In the genomic region with DNA sequence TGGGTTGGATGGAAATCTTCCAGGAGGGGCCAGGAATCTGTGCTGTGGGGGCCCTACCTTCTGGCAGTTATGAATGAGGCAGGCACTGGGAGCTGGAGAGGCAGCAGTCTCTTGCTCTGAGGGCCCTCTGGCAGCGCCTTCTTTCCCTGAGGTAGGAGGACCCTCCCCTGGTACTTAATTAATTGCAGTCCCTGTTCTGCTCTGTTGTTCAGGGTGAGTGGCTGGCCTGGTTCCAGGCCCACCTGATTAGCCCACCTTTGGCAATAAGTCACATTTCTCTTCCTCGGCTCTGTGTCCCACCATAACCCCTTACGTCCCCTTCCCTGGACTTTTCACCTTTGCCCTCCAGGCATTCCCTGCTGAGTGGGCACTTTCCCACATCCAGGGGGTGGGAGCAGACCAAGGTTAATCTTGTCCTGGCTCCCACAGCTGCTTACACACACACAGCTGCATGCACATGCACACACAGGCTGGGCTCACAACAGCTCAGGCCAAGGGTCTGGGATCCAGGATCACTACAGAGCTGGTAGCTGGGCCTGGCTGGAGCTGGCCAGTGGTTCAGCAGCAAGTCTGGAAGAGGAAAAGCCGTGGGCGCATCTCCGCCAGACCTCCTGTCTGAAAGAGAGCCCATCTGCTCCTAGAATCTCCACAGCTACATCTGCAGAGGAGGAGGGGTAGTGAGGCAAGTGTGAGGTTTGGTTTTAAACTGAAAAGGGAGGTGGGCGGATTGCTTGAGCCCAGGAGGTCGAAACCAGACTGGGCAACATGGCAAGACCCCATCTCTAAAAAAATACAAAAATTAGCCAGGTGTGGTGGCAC, we compare ENCODE assay signal across 1 cellular context.
TF ChIP-seq lines count a peak whose summit lies in the region.

No MANE protein-coding gene starts in this region.

TF ChIP-seq in GM23338, 12 proteins besides CTCF, POLR2A, EP300 and RAD21 (continued from another document):
- TF ChIP-seq, protein P1, sequence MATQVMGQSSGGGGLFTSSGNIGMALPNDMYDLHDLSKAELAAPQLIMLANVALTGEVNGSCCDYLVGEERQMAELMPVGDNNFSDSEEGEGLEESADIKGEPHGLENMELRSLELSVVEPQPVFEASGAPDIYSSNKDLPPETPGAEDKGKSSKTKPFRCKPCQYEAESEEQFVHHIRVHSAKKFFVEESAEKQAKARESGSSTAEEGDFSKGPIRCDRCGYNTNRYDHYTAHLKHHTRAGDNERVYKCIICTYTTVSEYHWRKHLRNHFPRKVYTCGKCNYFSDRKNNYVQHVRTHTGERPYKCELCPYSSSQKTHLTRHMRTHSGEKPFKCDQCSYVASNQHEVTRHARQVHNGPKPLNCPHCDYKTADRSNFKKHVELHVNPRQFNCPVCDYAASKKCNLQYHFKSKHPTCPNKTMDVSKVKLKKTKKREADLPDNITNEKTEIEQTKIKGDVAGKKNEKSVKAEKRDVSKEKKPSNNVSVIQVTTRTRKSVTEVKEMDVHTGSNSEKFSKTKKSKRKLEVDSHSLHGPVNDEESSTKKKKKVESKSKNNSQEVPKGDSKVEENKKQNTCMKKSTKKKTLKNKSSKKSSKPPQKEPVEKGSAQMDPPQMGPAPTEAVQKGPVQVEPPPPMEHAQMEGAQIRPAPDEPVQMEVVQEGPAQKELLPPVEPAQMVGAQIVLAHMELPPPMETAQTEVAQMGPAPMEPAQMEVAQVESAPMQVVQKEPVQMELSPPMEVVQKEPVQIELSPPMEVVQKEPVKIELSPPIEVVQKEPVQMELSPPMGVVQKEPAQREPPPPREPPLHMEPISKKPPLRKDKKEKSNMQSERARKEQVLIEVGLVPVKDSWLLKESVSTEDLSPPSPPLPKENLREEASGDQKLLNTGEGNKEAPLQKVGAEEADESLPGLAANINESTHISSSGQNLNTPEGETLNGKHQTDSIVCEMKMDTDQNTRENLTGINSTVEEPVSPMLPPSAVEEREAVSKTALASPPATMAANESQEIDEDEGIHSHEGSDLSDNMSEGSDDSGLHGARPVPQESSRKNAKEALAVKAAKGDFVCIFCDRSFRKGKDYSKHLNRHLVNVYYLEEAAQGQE (IDR thresholded peaks at IDR 0.05; ENCODE audit: unreplicated experiment): no peak
- TF ChIP-seq CREB1 (CRISPR knock-in tag; IDR thresholded peaks at IDR 0.05; ENCODE audit: low read depth): no peak
- TF ChIP-seq NANOG (IDR thresholded peaks at IDR 0.05; ENCODE audit: borderline replicate concordance): no peak
- TF ChIP-seq STAT1 (IDR thresholded peaks at IDR 0.05; ENCODE audit: unreplicated experiment): no peak
- TF ChIP-seq POLR2AphosphoS5 (IDR thresholded peaks at IDR 0.05; ENCODE audit: low read depth): no peak
- no peak for TF ChIP-seq ZNF114 (CRISPR knock-in tag; IDR thresholded peaks at IDR 0.05)
